In the genomic region with DNA sequence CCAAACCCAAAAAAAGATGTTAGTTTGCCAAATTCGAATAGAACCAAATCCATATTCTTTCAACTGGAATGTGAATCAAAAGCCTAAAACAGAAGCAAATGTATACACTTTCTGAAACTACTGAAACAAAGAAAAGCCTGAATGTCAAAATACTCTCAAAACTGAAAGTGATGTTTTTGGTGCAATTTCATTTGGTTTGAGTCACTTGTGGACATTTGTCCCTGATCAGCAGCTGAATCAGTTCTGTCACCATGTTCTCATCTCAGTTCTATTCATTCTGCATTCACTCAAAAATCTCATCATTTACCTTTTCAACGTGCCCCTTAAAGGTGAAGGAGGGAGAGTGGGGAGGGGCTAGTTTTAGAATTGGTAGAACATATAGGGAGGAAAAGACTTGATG, we compare ENCODE assay signal across 21 cellular contexts.
DNase-seq lines count a peak whose midpoint lies in the region; ATAC-seq, FAIRE-seq and TF ChIP-seq lines count a peak whose summit lies in the region.
"Had no signal": no experiment of that assay in that cellular context is flagged by ENCODE, and none has a peak within 500 bp of the region (broad histone marks: within the 10 kb centered on the region; RNA-seq: fewer than 3 reads in every experiment).

No MANE protein-coding gene starts in this region.

- no peaks in the 10 kb centered on the region for H4K20me1 ChIP-seq in KMS-11 (ENCODE audit: insufficient read depth)

- DNase-seq in GM10248 (ENCODE audit: extremely low spot score) (peak; percentile 37), GM18507 (ENCODE audit: extremely low spot score, insufficient read length, low read depth) (no peak), kidney tubule cell (ENCODE audit: low spot score) (no peak), NCI-H774 (lab: John Stamatoyannopoulos, UW) (no peak)
- DNase-seq in activated naive CD4-positive, alpha-beta T cell treated with anti-CD3 and anti-CD28 coated beads, Interleukin-2, amount 50 U/mL, for 72 hours (ENCODE audit: low spot score in 2 of 2): no peak
- DNase-seq: DMS153, EL, HFFc6, KG1, MG63, NCI-H1105 treated with DMSO at 0.1 percent for 48 hours, NCI-H1930, NCI-H2171, NCI-H446 treated with DMSO at 0.1 percent for 48 hours, NCI-H748 treated with DMSO at 0.1 percent for 48 hours had no signal

- H3K36me3 Mint-ChIP-seq in activated naive CD4-positive, alpha-beta T cell treated with anti-CD3 and anti-CD28 coated beads, Interleukin-2, amount 50 U/mL, for 72 hours: no peaks in the 10 kb centered on the region

- H3K27me3 ChIP-seq in KMS-11 (ENCODE audit: insufficient read depth, low read depth): no peaks in the 10 kb centered on the region
- H3K27me3 ChIP-seq: MG63, SJSA1 had no signal

- no peaks in the 10 kb centered on the region for H3K9me3 Mint-ChIP-seq in activated naive CD4-positive, alpha-beta T cell treated with anti-CD3 and anti-CD28 coated beads, Interleukin-2, amount 50 U/mL, for 72 hours
- H3K9me3 Mint-ChIP-seq: HFFc6 had no signal

- FAIRE-seq in GM18507 (lab: Jason Lieb, UNC): peak; percentile 78
- FAIRE-seq: H1 had no signal

- peaks cover 16% of the 10 kb centered on the region for H3K4me1 ChIP-seq in KMS-11 (ENCODE audit: low read depth, poor library complexity, severe bottlenecking)
- H3K4me1 ChIP-seq: SJSA1 had no signal

- no peak overlapping the region for H3K27ac Mint-ChIP-seq in activated naive CD4-positive, alpha-beta T cell treated with anti-CD3 and anti-CD28 coated beads, Interleukin-2, amount 50 U/mL, for 72 hours
- H3K27ac Mint-ChIP-seq: HFFc6 had no signal

- no peak overlapping the region for H3K9ac ChIP-seq in KMS-11

- POLR2A ChIA-PET in GM10248 (lab: Yijun Ruan, JAX): no interaction called here

- CTCF ChIA-PET in GM10248 (lab: Yijun Ruan, JAX): interaction anchor here (1.2 to 1.4 kb wide), 3 partner anchors 78 to 242 kb away, joined by 3 to 4 read pairs (median 4); no protein-coding TSS in a partner anchor

- H3K27ac ChIP-seq in KMS-11: no peak overlapping the region
- H3K27ac ChIP-seq: C4-2B, SJSA1 had no signal

- peak; percentile 61 for ATAC-seq in HG02571 (IDR thresholded peaks at IDR 0.05; ENCODE audit: unreplicated experiment)
- no peak for ATAC-seq in activated naive CD4-positive, alpha-beta T cell treated with anti-CD3 and anti-CD28 coated beads, Interleukin-2, amount 50 U/mL, for 72 hours
- no peak for ATAC-seq in HG03139 (IDR thresholded peaks at IDR 0.05; ENCODE audit: unreplicated experiment)

- no peaks in the 10 kb centered on the region for H3K79me2 ChIP-seq in KMS-11 (ENCODE audit: insufficient read depth, low read depth)

- H2AFZ ChIP-seq in KMS-11 (ENCODE audit: low read depth): no peak overlapping the region

- H3K36me3 ChIP-seq in KMS-11 (ENCODE audit: insufficient read depth): no peaks in the 10 kb centered on the region
- H3K36me3 ChIP-seq: MG63, SJSA1 had no signal

- H3K4me3 ChIP-seq in KMS-11 (IDR thresholded peaks at IDR 0.05; ENCODE audit: insufficient read depth, low read depth, low read length): no peak overlapping the region
- H3K4me3 ChIP-seq: MG63, SJSA1 had no signal

- TF ChIP-seq CTCF in GM10248 (IDR thresholded peaks at IDR 0.05; ENCODE audit: control extremely low read depth, extremely low read depth, low read depth, missing control alignments) (no peak), KMS-11 (conservative IDR thresholded peaks at IDR 0.05; ENCODE audit: low read depth, low read length) (no peak)

- 0 out of 2 replicates have a peak overlapping the region, but pooled peaks have one; percentile 19 for H3K4me2 ChIP-seq in KMS-11
